In genomic region chr6:168363302-168363701, GRCh38 we compare ENCODE assay signal across 32 cellular contexts. TPM values are rescaled to one million over a fixed set of nuclear protein-coding genes. Genes with fewer than 3 reads are reported as not detected.
"Had no signal": no experiment of that assay in that cellular context is flagged by ENCODE, and none has a peak within 500 bp of the region (broad histone marks: within the 10 kb centered on the region; RNA-seq: fewer than 3 reads in every experiment).

No MANE protein-coding gene starts in this region.

- ATAC-seq: activated CD4-positive, CD25-positive, alpha-beta regulatory T cell treated with anti-CD3 and anti-CD28 coated beads, Interleukin-2, amount 50 U/mL, for 24 hours; activated CD8-positive, alpha-beta T cell treated with anti-CD3 and anti-CD28 coated beads for 36 hours; activated T-cell treated with anti-CD3 and anti-CD28 coated beads, Interleukin-2, amount 50 U/mL, for 4 hours; activated T-helper 17 cell treated with anti-CD3 and anti-CD28 coated beads, Interleukin-2, amount 50 U/mL, for 72 hours; effector memory CD8-positive, alpha-beta T cell; T-helper 17 cell had no signal

- H3K9me3 ChIP-seq: esophagus squamous epithelium had no signal

- FAIRE-seq: astrocyte, bronchial epithelial cell, colon, frontal cortex had no signal

- H3K27me3 ChIP-seq: brain microvascular endothelial cell had no signal

- H3K36me3 ChIP-seq: brain microvascular endothelial cell, esophagus squamous epithelium, WERI-Rb-1 had no signal

- H3K4me3 ChIP-seq: esophagus squamous epithelium had no signal

- DNase-seq: activated B cell treated with CpG ODN at 0.5 μM for 24 hours; activated CD4-positive, alpha-beta T cell treated with anti-CD3 and anti-CD28 coated beads for 48 hours; activated CD4-positive, alpha-beta T cell treated with anti-CD3 and anti-CD28 coated beads, Interleukin-2, amount 50 U/mL, for 1 hour; activated CD4-positive, alpha-beta T cell treated with anti-CD3 and anti-CD28 coated beads, Interleukin-2, amount 50 U/mL, for 48 hours; activated CD8-positive, alpha-beta memory T cell treated with anti-CD3 and anti-CD28 coated beads for 24 hours; activated CD8-positive, alpha-beta T cell treated with anti-CD3 and anti-CD28 coated beads for 36 hours; activated effector memory CD4-positive, alpha-beta T cell treated with Interleukin-2 at 50 U/mL for 16 hours; activated gamma-delta T cell treated with Interleukin-2 at 50 U/mL for 16 hours; activated naive CD4-positive, alpha-beta T cell treated with anti-CD3 and anti-CD28 coated beads, Interleukin-2, amount 50 U/mL, for 16 hours; activated naive CD4-positive, alpha-beta T cell treated with Interleukin-2 at 50 U/mL for 16 hours; activated T-cell treated with anti-CD3 and anti-CD28 coated beads, Interleukin-2, amount 50 U/mL, for 4 hours; amniotic stem cell; anterior cingulate cortex; brain microvascular endothelial cell; cortex of kidney; dermis blood vessel endothelial cell; effector CD4-positive, alpha-beta T cell; effector memory CD8-positive, alpha-beta T cell; erythroblast; esophagus squamous epithelium; T-helper 1 cell; T-helper 17 cell; T1000; WERI-Rb-1 had no signal

- H3K27ac ChIP-seq: brain microvascular endothelial cell, esophagus squamous epithelium, WERI-Rb-1 had no signal

RNA-seq across cellular contexts. Expression of gene DACT2, which starts 43.7 kb away (rescaled TPM):
- total RNA-seq: activated B cell treated with CpG ODN at 0.5 μM for 24 hours; activated CD8-positive, alpha-beta T cell treated with anti-CD3 and anti-CD28 coated beads for 36 hours; activated T-cell treated with anti-CD3 and anti-CD28 coated beads, Interleukin-2, amount 50 U/mL, for 4 hours; dermis blood vessel endothelial cell; fibroblast of lung; fibroblast of villous mesenchyme; T-helper 17 cell had no signal
- polyA plus RNA-seq: fibroblast of lung had no signal
